12 cellular contexts compared by ENCODE assay signal in genomic region chr9:138052322-138052615, GRCh38.
DNase-seq lines count a peak whose midpoint lies in the region; ATAC-seq lines count a peak whose summit lies in the region.
"Had no signal": no experiment of that assay in that cellular context is flagged by ENCODE, and none has a peak within 500 bp of the region (broad histone marks: within the 10 kb centered on the region; RNA-seq: fewer than 3 reads in every experiment).

No MANE protein-coding gene starts in this region.

- no peak overlapping the region for H3K4me3 Mint-ChIP-seq in activated T-helper 2 cell treated with anti-CD3 and anti-CD28 coated beads, Interferon-gamma antibody, Interleukin-2, Interleukin-4, amounts not matched to agents 10 μg/mL and 5 μg/mL and 100 μg/mL, durations not matched to agents 14 hours and 24 hours and 36 hours (ENCODE audit: low read depth)

- H3K27me3 Mint-ChIP-seq in activated T-helper 2 cell treated with anti-CD3 and anti-CD28 coated beads, Interferon-gamma antibody, Interleukin-2, Interleukin-4, amounts not matched to agents 10 μg/mL and 5 μg/mL and 100 μg/mL, durations not matched to agents 14 hours and 24 hours and 36 hours (ENCODE audit: low read depth), result no peaks in the 10 kb centered on the region

- no peaks in the 10 kb centered on the region for H3K36me3 Mint-ChIP-seq in activated T-helper 2 cell treated with anti-CD3 and anti-CD28 coated beads, Interferon-gamma antibody, Interleukin-2, Interleukin-4, amounts not matched to agents 10 μg/mL and 5 μg/mL and 100 μg/mL, durations not matched to agents 14 hours and 24 hours and 36 hours (ENCODE audit: low read depth)

- DNase-seq in cardiac septum (ENCODE audit: low spot score) (peak; percentile 36), Right ventricle myocardium superior (no peak), sciatic nerve (ENCODE audit: low spot score) (peak; percentile 33), NCI-H2171 (lab: John Stamatoyannopoulos, UW) (no peak)
- DNase-seq in activated T-helper 2 cell treated with anti-CD3 and anti-CD28 coated beads, Interferon-gamma antibody, Interleukin-2, Interleukin-4, amounts not matched to agents 10 μg/mL and 5 μg/mL and 100 μg/mL, durations not matched to agents 14 hours and 24 hours and 36 hours (ENCODE audit: low spot score), result peak; percentile 7
- DNase-seq in stimulated activated CD4-positive, alpha-beta T cell treated with anti-CD3 and anti-CD28 coated beads, Interleukin-1b, Interleukin-23, amount 100 ng/mL, for 48 hours, result no peak
- no peak for DNase-seq in activated naive CD4-positive, alpha-beta T cell treated with anti-CD3 and anti-CD28 coated beads, Interleukin-2, amount 50 U/mL, for 16 hours
- DNase-seq: COR-L47, NCI-H187 treated with DMSO at 0.1 percent for 48 hours, NCI-H69, SIG-M5 had no signal

- H3K9me3 Mint-ChIP-seq in activated T-helper 2 cell treated with anti-CD3 and anti-CD28 coated beads, Interferon-gamma antibody, Interleukin-2, Interleukin-4, amounts not matched to agents 10 μg/mL and 5 μg/mL and 100 μg/mL, durations not matched to agents 14 hours and 24 hours and 36 hours, result no peaks in the 10 kb centered on the region

- no peak overlapping the region for H3K27ac Mint-ChIP-seq in activated T-helper 2 cell treated with anti-CD3 and anti-CD28 coated beads, Interferon-gamma antibody, Interleukin-2, Interleukin-4, amounts not matched to agents 10 μg/mL and 5 μg/mL and 100 μg/mL, durations not matched to agents 14 hours and 24 hours and 36 hours

- intact Hi-C loops in cardiac septum (cut with DNase I), result no loop called here
- intact Hi-C loops in Right ventricle myocardium superior (cut with DNase I), result no loop called here
- intact Hi-C loops in activated T-helper 2 cell treated with anti-CD3 and anti-CD28 coated beads, Interferon-gamma antibody, Interleukin-2, Interleukin-4, amounts not matched to agents 10 μg/mL and 5 μg/mL and 100 μg/mL, durations not matched to agents 14 hours and 24 hours and 36 hours (cut with micrococcal nuclease), result no loop called here
- intact Hi-C loops in sciatic nerve (cut with DNase I), result no loop called here

- ATAC-seq in Right ventricle myocardium superior (ENCODE audit: poor library complexity) (no peak), sciatic nerve (no peak)
- ATAC-seq: K562 had no signal

- H3K4me1 Mint-ChIP-seq in activated T-helper 2 cell treated with anti-CD3 and anti-CD28 coated beads, Interferon-gamma antibody, Interleukin-2, Interleukin-4, amounts not matched to agents 10 μg/mL and 5 μg/mL and 100 μg/mL, durations not matched to agents 14 hours and 24 hours and 36 hours (ENCODE audit: low read depth), result no peaks in the 10 kb centered on the region

Comparison
In these comparisons a context has a peak if more than half of its experiments do, and no peak if none do; other contexts are left out.
1. DNase-seq: peak in cardiac septum (single experiment), activated T-helper 2 cell treated with anti-CD3 and anti-CD28 coated beads, Interferon-gamma antibody, Interleukin-2, Interleukin-4, amounts not matched to agents 10 μg/mL and 5 μg/mL and 100 μg/mL, durations not matched to agents 14 hours and 24 hours and 36 hours (single experiment) and sciatic nerve (single experiment); none in Right ventricle myocardium superior (single experiment), stimulated activated CD4-positive, alpha-beta T cell treated with anti-CD3 and anti-CD28 coated beads, Interleukin-1b, Interleukin-23, amount 100 ng/mL, for 48 hours (single experiment), activated naive CD4-positive, alpha-beta T cell treated with anti-CD3 and anti-CD28 coated beads, Interleukin-2, amount 50 U/mL, for 16 hours (single experiment) and NCI-H2171 (single experiment).